21 cellular contexts compared by ENCODE assay signal in genomic region chr6:155221086-155221485, GRCh38. TPM values are rescaled to one million over a fixed set of nuclear protein-coding genes. Genes with fewer than 3 reads are reported as not detected.
DNase-seq lines count a peak whose midpoint lies in the region; TF ChIP-seq lines count a peak whose summit lies in the region.
"Had no signal": no experiment of that assay in that cellular context is flagged by ENCODE, and none has a peak within 500 bp of the region (broad histone marks: within the 10 kb centered on the region; RNA-seq: fewer than 3 reads in every experiment).

No MANE protein-coding gene starts in this region.

- no peak overlapping the region for H2AFZ ChIP-seq in OCI-LY3 (ENCODE audit: low read depth, low read length)
- H2AFZ ChIP-seq: GM23248 had no signal

- no peaks in the 10 kb centered on the region for H3K27me3 ChIP-seq in Caco-2 (replicated peaks; ENCODE audit: control insufficient read depth, insufficient read depth, low read length)
- H3K27me3 ChIP-seq in OCI-LY3 (ENCODE audit: low read depth, low read length): no peaks in the 10 kb centered on the region
- no peaks in the 10 kb centered on the region for H3K27me3 ChIP-seq in tibial artery

- peak overlapping the region; percentile 45 for H3K27ac ChIP-seq in OCI-LY3 (ENCODE audit: low read length)
- H3K27ac ChIP-seq in tibial artery: peak overlapping the region; percentile 74 to 79
- H3K27ac ChIP-seq: C4-2B, GM23248 had no signal

- TF ChIP-seq CTCF in Caco-2 (IDR thresholded peaks at IDR 0.05; ENCODE audit: insufficient read depth in 1 of 2, low read depth in 1 of 2, low read length in 1 of 2, severe bottlenecking in 1 of 2, unreplicated experiment in 1 of 2) (no peak), OCI-LY3 (IDR thresholded peaks at IDR 0.05; ENCODE audit: low read depth, low read length) (no peak), tibial artery (IDR thresholded peaks at IDR 0.05) (no peak)

- no peaks in the 10 kb centered on the region for H3K27me3 Mint-ChIP-seq in Caco-2 (ENCODE audit: insufficient read depth, unreplicated experiment)

- no TSS peak for BruUV-seq in Caco-2 (replicated peaks; lab: Mats Ljungman, UMichigan)

- no peaks in the 10 kb centered on the region for H3K79me2 ChIP-seq in OCI-LY3 (ENCODE audit: low read length)

- H3K4me3 ChIP-seq in Caco-2 (ENCODE audit: low read depth, low read length) (no peak overlapping the region), OCI-LY3 (ENCODE audit: low read length) (no peak overlapping the region), tibial artery (no peak overlapping the region)
- H3K4me3 ChIP-seq: GM23248, HAP-1 had no signal

- H4K20me1 ChIP-seq in OCI-LY3 (ENCODE audit: insufficient read depth, low read length): no peaks in the 10 kb centered on the region

- CTCF ChIA-PET in Caco-2 (lab: Charles Lee): interaction anchor here (0.5 kb wide), 1 partner anchor 9 kb away, joined by 3 read pairs; no protein-coding TSS in a partner anchor

- no peak overlapping the region for H3K4me3 Mint-ChIP-seq in Caco-2 (ENCODE audit: unreplicated experiment)

- H3K4me1 ChIP-seq in Caco-2 (peaks cover 17% of the 10 kb centered on the region), OCI-LY3 (ENCODE audit: low read length) (peaks cover 49% of the 10 kb centered on the region), tibial artery (peaks cover 0 to 26% (median 19%) of the 10 kb centered on the region in 4 donors)

- H3K4me1 Mint-ChIP-seq in Caco-2 (ENCODE audit: low read depth, unreplicated experiment): peaks cover 25% of the 10 kb centered on the region

- POLR2A ChIA-PET in Caco-2 (lab: Charles Lee): no interaction called here

- intact Hi-C loops in Caco-2 (cut with micrococcal nuclease; ENCODE audit: unreplicated experiment) (no loop called here), head of caudate nucleus (cut with DNase I) (no loop called here), tibial artery (cut with DNase I; ENCODE audit: low total_unique reads) (no loop called here)

- H3K36me3 ChIP-seq in Caco-2 (ENCODE audit: control insufficient read depth, insufficient read depth, low read length) (no peaks in the 10 kb centered on the region), OCI-LY3 (replicated peaks; ENCODE audit: low read depth, low read length) (no peaks in the 10 kb centered on the region), tibial artery (no peaks in the 10 kb centered on the region)
- H3K36me3 ChIP-seq: HAP-1 had no signal

- DNase-seq in Caco-2: no peak
- peak in 31 of 42 donors; percentile 20 to 78 (median 54) for DNase-seq in head of caudate nucleus
- DNase-seq in tibial artery: no peak
- DNase-seq in activated CD8-positive, alpha-beta memory T cell treated with anti-CD3 and anti-CD28 coated beads, Interleukin-2, amount 50 U/mL, for 48 hours: no peak
- DNase-seq in cerebellar nuclear complex (lab: John Stamatoyannopoulos, UW): no peak
- no peak for DNase-seq in NCI-H146 (lab: John Stamatoyannopoulos, UW)
- DNase-seq: ACHN, AML-193, COR-L47, GM23248, Karpas-422, NCI-H1092 treated with DMSO at 0.1 percent for 48 hours, NCI-H226, NCI-H524, SW 1271 had no signal

- H3K36me3 Mint-ChIP-seq in Caco-2 (ENCODE audit: insufficient read depth, unreplicated experiment): no peaks in the 10 kb centered on the region

- H3K27ac Mint-ChIP-seq in Caco-2 (ENCODE audit: unreplicated experiment): peak overlapping the region; percentile 74

- H3K9me3 ChIP-seq in Caco-2 (no peaks in the 10 kb centered on the region), OCI-LY3 (ENCODE audit: insufficient read depth, low read length) (no peaks in the 10 kb centered on the region), tibial artery (no peaks in the 10 kb centered on the region)
- H3K9me3 ChIP-seq: HAP-1 had no signal

- H3K9ac ChIP-seq in OCI-LY3 (ENCODE audit: low read length): peak overlapping the region; percentile 35; the same call in 1 of the 2 replicates
- H3K9ac ChIP-seq: GM23248 had no signal

- no peaks in the 10 kb centered on the region for H3K9me3 Mint-ChIP-seq in Caco-2 (ENCODE audit: unreplicated experiment)

- H3K4me2 ChIP-seq in OCI-LY3 (ENCODE audit: low read length): peak overlapping the region; percentile 68

RNA-seq across cellular contexts. Expression of gene CLDN20, which starts 42.7 kb away (rescaled TPM):
- not detected in 2 replicates for total RNA-seq in Caco-2 (2022)
- total RNA-seq: GM23248, HT1080, MCF 10A, SK-MEL-5 had no signal

Comparison
In these comparisons a context has a peak if more than half of its experiments do, and no peak if none do; other contexts are left out.
1. DNase-seq: peak in head of caudate nucleus (31 of 42); none in Caco-2 (0 of 2), tibial artery (0 of 2), activated CD8-positive, alpha-beta memory T cell treated with anti-CD3 and anti-CD28 coated beads, Interleukin-2, amount 50 U/mL, for 48 hours (single experiment), cerebellar nuclear complex (0 of 2) and NCI-H146 (single experiment).